ENCODE assay signal across 8 cellular contexts in the genomic region with DNA sequence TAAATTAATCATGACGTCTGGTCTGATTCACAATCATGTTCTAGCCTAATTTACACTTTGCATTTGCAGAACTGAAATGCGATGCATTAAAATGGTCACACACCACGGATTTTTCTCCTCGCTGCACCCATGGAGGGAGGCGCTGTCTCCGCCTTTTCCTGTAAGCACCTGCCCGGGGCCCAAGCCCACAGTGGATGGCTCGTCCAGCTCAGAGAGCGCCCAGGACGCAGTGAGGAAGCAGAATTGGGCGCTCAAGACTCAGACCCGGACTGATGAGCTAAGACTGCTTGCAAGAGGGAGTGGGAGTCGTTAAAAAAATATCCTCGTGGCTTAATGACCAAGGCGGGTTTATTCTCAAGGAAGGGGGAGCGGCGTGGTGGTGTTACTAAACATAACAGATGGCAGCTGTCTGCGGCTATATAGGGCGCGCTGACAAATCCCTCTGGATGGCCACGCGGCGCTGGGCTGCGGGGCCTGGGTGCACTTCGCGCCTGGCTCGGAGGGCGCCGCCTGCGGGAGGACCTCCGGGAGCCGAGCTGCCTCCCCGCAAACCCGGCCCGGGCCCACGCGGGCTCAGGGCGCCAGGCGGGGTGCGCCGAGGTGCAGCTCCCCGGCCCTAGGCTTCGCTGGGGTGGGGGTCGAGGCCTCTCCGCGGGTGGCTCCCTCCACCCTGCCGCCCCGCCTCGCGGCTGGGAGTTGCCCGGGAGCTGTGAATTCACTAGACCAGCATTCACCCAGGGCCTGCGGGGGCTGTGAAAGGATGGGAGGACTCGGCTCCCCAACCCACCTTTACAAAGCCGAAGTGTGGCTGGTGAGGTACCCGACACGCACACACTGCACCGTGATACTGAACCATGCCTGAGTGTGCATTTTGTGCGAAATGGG.
DNase-seq lines count a peak whose midpoint lies in the region; ATAC-seq and TF ChIP-seq lines count a peak whose summit lies in the region.

No MANE protein-coding gene starts in this region.

- H3K4me1 Mint-ChIP-seq in activated T-cell treated with anti-CD3 and anti-CD28 coated beads, Interleukin-2, amount 50 U/mL, for 72 hours (ENCODE audit: low read depth), result peaks cover 37% of the 10 kb centered on the region

- ATAC-seq in Right ventricle myocardium inferior (peak; percentile 69), HG02970 (IDR thresholded peaks at IDR 0.05; ENCODE audit: low FRiP score, unreplicated experiment) (peak; percentile 43), heart left ventricle (peak; percentile 34 to 87 (median 82)), sciatic nerve (peak; percentile 22)
- ATAC-seq in activated T-cell treated with anti-CD3 and anti-CD28 coated beads, Interleukin-2, amount 50 U/mL, for 72 hours (replicated peaks in 1 of 2), result peak; percentile 46 to 47

- peak overlapping the region; percentile 87 to 90 for H3K4me3 Mint-ChIP-seq in activated T-cell treated with anti-CD3 and anti-CD28 coated beads, Interleukin-2, amount 50 U/mL, for 72 hours

- TF ChIP-seq CTCF in heart left ventricle (IDR thresholded peaks at IDR 0.05), result peak in 5 of 12 donors; percentile 7 to 37 (median 15)

- no peaks in the 10 kb centered on the region for H3K9me3 ChIP-seq in heart left ventricle

- H3K27ac ChIP-seq in heart left ventricle, result no peak overlapping the region

- H3K36me3 Mint-ChIP-seq in activated T-cell treated with anti-CD3 and anti-CD28 coated beads, Interleukin-2, amount 50 U/mL, for 72 hours (ENCODE audit: insufficient read depth in 2 of 2), result no peaks in the 10 kb centered on the region

- DNase-seq in Right ventricle myocardium inferior (ENCODE audit: missing footprints) (peak; percentile 67), cardiac septum (ENCODE audit: low spot score) (no peak), NCI-H345 treated with DMSO at 0.1 percent for 48 hours (lab: John Stamatoyannopoulos, UW; ENCODE audit: unreplicated experiment) (peak; percentile 67), heart left ventricle (peak in 4 of 5 donors; percentile 18 to 54 (median 28)), sciatic nerve (ENCODE audit: low spot score) (peak; percentile 56), mesenteric fat pad (ENCODE audit: low spot score) (no peak)
- DNase-seq in activated T-cell treated with anti-CD3 and anti-CD28 coated beads, Interleukin-2, amount 50 U/mL, for 72 hours, result peak; percentile 49 to 52

- peaks cover 11% of the 10 kb centered on the region for H3K27me3 Mint-ChIP-seq in activated T-cell treated with anti-CD3 and anti-CD28 coated beads, Interleukin-2, amount 50 U/mL, for 72 hours (ENCODE audit: low read depth)

- no peaks in the 10 kb centered on the region for H3K9me3 Mint-ChIP-seq in activated T-cell treated with anti-CD3 and anti-CD28 coated beads, Interleukin-2, amount 50 U/mL, for 72 hours

- intact Hi-C loops in Right ventricle myocardium inferior (cut with DNase I) (loop anchor here (5.0 kb wide), 2 partner anchors 75 to 115 kb away; no protein-coding TSS in a partner anchor), cardiac septum (cut with DNase I) (no loop called here), heart left ventricle (cut with DNase I) (loop anchor here in 4 of 10 donors (5.0 to 10.0 kb wide), 2 partner anchors 130 to 133 kb away; no protein-coding TSS in a partner anchor), sciatic nerve (cut with DNase I) (no loop called here)

- peak overlapping the region in 11 of 12 donors; percentile 10 to 47 (median 37) for H3K4me3 ChIP-seq in heart left ventricle

- H3K27me3 ChIP-seq in heart left ventricle, result peaks cover 0 to 20% (median 6%) of the 10 kb centered on the region in 9 donors

- no peak for TF ChIP-seq POLR2A in heart left ventricle (IDR thresholded peaks at IDR 0.05)

- no peaks in the 10 kb centered on the region for H3K36me3 ChIP-seq in heart left ventricle

- 8 to 15% (median 11%) methylated on average over 36 to 58 of the region's 58 CpGs for WGBS in heart left ventricle, 4 donors

- no peak overlapping the region for H3K27ac Mint-ChIP-seq in activated T-cell treated with anti-CD3 and anti-CD28 coated beads, Interleukin-2, amount 50 U/mL, for 72 hours

- peaks cover 0 to 24% (median 7%) of the 10 kb centered on the region in 12 donors for H3K4me1 ChIP-seq in heart left ventricle

Comparison
In these comparisons a context has a peak if more than half of its experiments do, and no peak if none do; other contexts are left out.
1. DNase-seq: peak in Right ventricle myocardium inferior (single experiment), NCI-H345 treated with DMSO at 0.1 percent for 48 hours (single experiment), activated T-cell treated with anti-CD3 and anti-CD28 coated beads, Interleukin-2, amount 50 U/mL, for 72 hours (2 of 2), heart left ventricle (4 of 5) and sciatic nerve (single experiment); none in cardiac septum (single experiment) and mesenteric fat pad (single experiment).
2. ATAC-seq: peak in every context shown above with its lines; median percentile 82 in heart left ventricle; 69 in Right ventricle myocardium inferior; 46 in activated T-cell treated with anti-CD3 and anti-CD28 coated beads, Interleukin-2, amount 50 U/mL, for 72 hours; 43 in HG02970; 22 in sciatic nerve.